Comparison of ENCODE assay signal across 16 cellular contexts in genomic region chr13:41644742-41645141, GRCh38.
DNase-seq lines count a peak whose midpoint lies in the region; ATAC-seq, FAIRE-seq and TF ChIP-seq lines count a peak whose summit lies in the region.
"Had no signal": no experiment of that assay in that cellular context is flagged by ENCODE, and none has a peak within 500 bp of the region (broad histone marks: within the 10 kb centered on the region; RNA-seq: fewer than 3 reads in every experiment).

No MANE protein-coding gene starts in this region.

- no peak overlapping the region for H3K9ac ChIP-seq in liver (ENCODE audit: low read depth in 1 of 2, low read length in 2 of 2)
- H3K9ac ChIP-seq in skeletal muscle tissue (ENCODE audit: low read depth in 1 of 3, low read length in 3 of 3): no peak overlapping the region

- POLR2A ChIA-PET in HEK293 (lab: Yijun Ruan, JAX): no interaction called here

- DNase-seq in body of pancreas: no peak
- no peak for DNase-seq in H4 (ENCODE audit: low spot score)
- DNase-seq in hepatic stellate cell (ENCODE audit: low spot score): no peak
- DNase-seq in head of caudate nucleus: no peak
- no peak for DNase-seq in D721Med (ENCODE audit: insufficient read length, low spot score)
- DNase-seq: activated CD4-positive, alpha-beta T cell treated with anti-CD3 and anti-CD28 coated beads for 1 hour; activated CD8-positive, alpha-beta memory T cell treated with anti-CD3 and anti-CD28 coated beads, Interleukin-2, amount 10 ng/mL, durations not matched to agents 7 days and 5 days; activated effector memory CD4-positive, alpha-beta T cell treated with anti-CD3 and anti-CD28 coated beads, Interleukin-2, amount 50 U/mL, for 16 hours; NCI-H1694; NCI-H446; SHP77 treated with DMSO at 0.1 percent for 48 hours; stimulated activated naive CD8-positive, alpha-beta T cell treated with anti-CD3 and anti-CD28 coated beads, Interleukin-15, Interleukin-2, amounts not matched to agents 100 U/mL and 50 U/mL, for 24 hours had no signal

- WGBS in body of pancreas, 2 donors: 67 to 71% methylated on average over 1 of the region's 1 CpG
- WGBS in liver: 87% methylated on average over 1 of the region's 1 CpG

- H3K36me3 ChIP-seq in HEK293 (ENCODE audit: control insufficient read depth in 2 of 2, insufficient read depth in 1 of 2, low read length in 2 of 2) (no peaks in the 10 kb centered on the region), body of pancreas (replicated peaks in 1 of 2; ENCODE audit: insufficient read depth in 1 of 2, low read depth in 2 of 2) (no peaks in the 10 kb centered on the region), liver (ENCODE audit: control insufficient read depth in 4 of 4, insufficient read depth in 3 of 4, low read depth in 1 of 4, low read length in 3 of 4) (no peaks in the 10 kb centered on the region), skeletal muscle tissue (ENCODE audit: control insufficient read depth in 3 of 3, insufficient read depth in 3 of 3, low read length in 3 of 3) (no peaks in the 10 kb centered on the region)
- H3K36me3 ChIP-seq: ovary had no signal

- FAIRE-seq in D721Med (lab: Jason Lieb, UNC): no peak

- no peak for TF ChIP-seq RAD21 in liver (IDR thresholded peaks at IDR 0.05)

- TF ChIP-seq CTCF in HEK293 (tag by site-specific recombination; IDR thresholded peaks at IDR 0.05) (no peak), body of pancreas (IDR thresholded peaks at IDR 0.05) (no peak), liver (IDR thresholded peaks at IDR 0.05; ENCODE audit: low read depth, low read length, missing input control) (no peak), D721Med (IDR thresholded peaks at IDR 0.05; ENCODE audit: insufficient read depth, missing control alignments) (no peak)

- no peak overlapping the region for H3K4me3 ChIP-seq in HEK293 (ENCODE audit: low read depth, low read length)
- H3K4me3 ChIP-seq in body of pancreas: no peak overlapping the region
- H3K4me3 ChIP-seq in liver (ENCODE audit: low read depth in 1 of 3, low read length in 3 of 3): no peak overlapping the region
- no peak overlapping the region for H3K4me3 ChIP-seq in skeletal muscle tissue (ENCODE audit: low read length in 3 of 3)
- H3K4me3 ChIP-seq: ovary had no signal

- no peak overlapping the region for H3K27ac ChIP-seq in HEK293 (ENCODE audit: extremely low read depth, low read depth, low read length)
- H3K27ac ChIP-seq in body of pancreas: peak overlapping the region; percentile 45 to 68 (median 58)
- H3K27ac ChIP-seq in liver (ENCODE audit: low read depth in 1 of 2, low read length in 2 of 2): peak overlapping the region; percentile 56 to 82
- peak overlapping the region; percentile 55 for H3K27ac ChIP-seq in skeletal muscle tissue (ENCODE audit: low read depth, low read length)
- H3K27ac ChIP-seq: ovary had no signal

- H3K27me3 ChIP-seq in body of pancreas (no peaks in the 10 kb centered on the region), liver (ENCODE audit: control insufficient read depth in 4 of 4, insufficient read depth in 4 of 4, low read length in 3 of 4) (no peaks in the 10 kb centered on the region), skeletal muscle tissue (ENCODE audit: control insufficient read depth in 3 of 3, insufficient read depth in 3 of 3, low read length in 3 of 3) (no peaks in the 10 kb centered on the region)
- H3K27me3 ChIP-seq: ovary had no signal

- intact Hi-C loops in body of pancreas (cut with DNase I) (no loop called here), head of caudate nucleus (cut with DNase I) (loop anchor here (5.0 kb wide), 1 partner anchor 187 kb away; the partner anchor contains the start of gene RGCC)

- H3K9me3 ChIP-seq in HEK293 (ENCODE audit: control insufficient read depth, insufficient read depth, low read depth, low read length): no peaks in the 10 kb centered on the region
- H3K9me3 ChIP-seq in body of pancreas: no peaks in the 10 kb centered on the region
- H3K9me3 ChIP-seq in liver (ENCODE audit: control insufficient read depth in 4 of 4, low read length in 3 of 4): no peaks in the 10 kb centered on the region
- H3K9me3 ChIP-seq in skeletal muscle tissue (ENCODE audit: control insufficient read depth in 3 of 3, low read length in 3 of 3): no peaks in the 10 kb centered on the region
- H3K9me3 ChIP-seq: ovary had no signal

- H3K4me1 ChIP-seq in HEK293 (ENCODE audit: control insufficient read depth, insufficient read depth, low read length) (peaks cover 11% of the 10 kb centered on the region), body of pancreas (peaks cover 23% of the 10 kb centered on the region), liver (ENCODE audit: control insufficient read depth in 4 of 4, insufficient read depth in 4 of 4, low read length in 3 of 4) (peaks cover 0 to 16% (median 9%) of the 10 kb centered on the region in 4 donors), skeletal muscle tissue (ENCODE audit: control insufficient read depth in 3 of 3, insufficient read depth in 3 of 3, low read length in 3 of 3) (peaks cover 11 to 14% (median 12%) of the 10 kb centered on the region in 3 donors)

- no peak for TF ChIP-seq POLR2A in body of pancreas (IDR thresholded peaks at IDR 0.05)

- CTCF ChIA-PET in HEK293 (lab: Yijun Ruan, JAX): no interaction called here

- ATAC-seq in body of pancreas: no peak
- ATAC-seq: activated CD8-positive, alpha-beta memory T cell treated with anti-CD3 and anti-CD28 coated beads, Interleukin-2, amount 10 ng/mL, durations not matched to agents 7 days and 5 days; stimulated activated naive CD8-positive, alpha-beta T cell treated with anti-CD3 and anti-CD28 coated beads, Interleukin-15, Interleukin-2, amounts not matched to agents 100 U/mL and 50 U/mL, for 24 hours had no signal

TF ChIP-seq in HEK293, 187 proteins besides CTCF, POLR2A, EP300 and RAD21:
- TF ChIP-seq SCRT2 (tag by site-specific recombination; IDR thresholded peaks at IDR 0.05): peak; percentile 60; the same call in 1 of the 2 replicates
- TF ChIP-seq, protein P1, sequence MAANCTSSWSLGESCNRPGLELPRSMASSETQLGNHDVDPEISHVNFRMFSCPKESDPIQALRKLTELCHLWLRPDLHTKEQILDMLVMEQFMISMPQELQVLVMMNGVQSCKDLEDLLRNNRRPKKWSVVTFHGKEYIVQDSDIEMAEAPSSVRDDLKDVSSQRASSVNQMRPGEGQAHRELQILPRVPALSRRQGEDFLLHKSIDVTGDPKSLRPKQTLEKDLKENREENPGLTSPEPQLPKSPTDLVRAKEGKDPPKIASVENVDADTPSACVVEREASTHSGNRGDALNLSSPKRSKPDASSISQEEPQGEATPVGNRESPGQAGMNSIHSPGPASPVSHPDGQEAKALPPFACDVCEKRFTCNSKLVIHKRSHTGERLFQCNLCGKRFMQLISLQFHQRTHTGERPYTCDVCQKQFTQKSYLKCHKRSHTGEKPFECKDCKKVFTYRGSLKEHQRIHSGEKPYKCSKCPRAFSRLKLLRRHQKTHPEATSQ (tag by site-specific recombination; IDR thresholded peaks at IDR 0.05): no peak
TF ChIP-seq in HEK293: peak in this region for 1.

TF ChIP-seq in liver, 16 proteins besides CTCF, POLR2A, EP300 and RAD21 (continues in another document):
- TF ChIP-seq TAF1 (conservative IDR thresholded peaks at IDR 0.05) (no peak), FOXA1 (IDR thresholded peaks at IDR 0.05) (no peak), NR2F2 (IDR thresholded peaks at IDR 0.05) (no peak), FOXA2 (IDR thresholded peaks at IDR 0.05) (no peak), YY1 (IDR thresholded peaks at IDR 0.05) (no peak), JUND (IDR thresholded peaks at IDR 0.05) (no peak), REST (IDR thresholded peaks at IDR 0.05) (no peak), HNF4G (IDR thresholded peaks at IDR 0.05) (no peak), RXRA (IDR thresholded peaks at IDR 0.05) (no peak), GABPA (IDR thresholded peaks at IDR 0.05 in 1 of 2, conservative IDR thresholded peaks at IDR 0.05 in 1 of 2) (no peak)
- TF ChIP-seq, protein P2, sequence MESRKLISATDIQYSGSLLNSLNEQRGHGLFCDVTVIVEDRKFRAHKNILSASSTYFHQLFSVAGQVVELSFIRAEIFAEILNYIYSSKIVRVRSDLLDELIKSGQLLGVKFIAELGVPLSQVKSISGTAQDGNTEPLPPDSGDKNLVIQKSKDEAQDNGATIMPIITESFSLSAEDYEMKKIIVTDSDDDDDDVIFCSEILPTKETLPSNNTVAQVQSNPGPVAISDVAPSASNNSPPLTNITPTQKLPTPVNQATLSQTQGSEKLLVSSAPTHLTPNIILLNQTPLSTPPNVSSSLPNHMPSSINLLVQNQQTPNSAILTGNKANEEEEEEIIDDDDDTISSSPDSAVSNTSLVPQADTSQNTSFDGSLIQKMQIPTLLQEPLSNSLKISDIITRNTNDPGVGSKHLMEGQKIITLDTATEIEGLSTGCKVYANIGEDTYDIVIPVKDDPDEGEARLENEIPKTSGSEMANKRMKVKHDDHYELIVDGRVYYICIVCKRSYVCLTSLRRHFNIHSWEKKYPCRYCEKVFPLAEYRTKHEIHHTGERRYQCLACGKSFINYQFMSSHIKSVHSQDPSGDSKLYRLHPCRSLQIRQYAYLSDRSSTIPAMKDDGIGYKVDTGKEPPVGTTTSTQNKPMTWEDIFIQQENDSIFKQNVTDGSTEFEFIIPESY (IDR thresholded peaks at IDR 0.05): no peak
